25 cellular contexts compared by ENCODE assay signal in the genomic region with DNA sequence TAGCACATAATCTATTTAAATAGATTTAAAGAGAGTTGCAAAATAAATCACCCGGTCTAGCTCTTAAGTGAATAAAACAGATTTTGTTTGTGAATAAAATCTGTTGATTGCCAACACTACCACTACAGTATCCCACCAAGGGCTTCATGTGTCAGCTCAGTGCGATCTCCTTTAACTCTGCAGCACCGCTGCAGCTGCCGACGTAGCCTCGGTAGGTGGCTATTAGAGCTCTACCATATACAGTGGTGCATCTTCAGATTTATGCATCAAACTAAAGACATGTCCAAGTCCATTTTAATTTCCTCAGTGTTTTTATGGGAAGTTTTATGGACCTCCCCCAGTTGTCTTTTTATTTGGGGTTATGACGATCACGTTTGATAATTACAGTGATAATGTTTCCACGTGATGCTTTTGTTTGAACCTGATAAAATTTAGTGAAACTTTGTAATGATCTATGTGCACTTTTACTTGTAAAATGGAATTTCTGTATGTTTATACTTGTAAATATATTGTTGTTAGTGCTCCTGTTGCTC. TPM values are rescaled to one million over a fixed set of nuclear protein-coding genes. Genes with fewer than 3 reads are reported as not detected.
"Had no signal": no experiment of that assay in that cellular context is flagged by ENCODE, and none has a peak within 500 bp of the region (broad histone marks: within the 10 kb centered on the region; RNA-seq: fewer than 3 reads in every experiment).

No MANE protein-coding gene starts in this region.

- H3K27me3 ChIP-seq: foreskin keratinocyte, heart left ventricle, tibial nerve had no signal

- H3K27ac ChIP-seq: foreskin keratinocyte, parathyroid adenoma, tibial nerve had no signal

- H3K4me1 ChIP-seq: parathyroid adenoma had no signal

- DNase-seq: activated CD4-positive, alpha-beta T cell treated with anti-CD3 and anti-CD28 coated beads, Interleukin-2, amount 10 ng/mL, durations not matched to agents 7 days and 5 days; activated CD4-positive, CD25-positive, alpha-beta regulatory T cell; activated CD8-positive, alpha-beta memory T cell treated with anti-CD3 and anti-CD28 coated beads, Interleukin-2, amount 50 U/mL, for 48 hours; activated gamma-delta T cell; activated T-cell treated with anti-CD3 and anti-CD28 coated beads, Interleukin-2, amount 50 U/mL, for 72 hours; amniotic stem cell; central memory CD4-positive, alpha-beta T cell; cortex of kidney; effector CD8-positive, alpha-beta T cell; foreskin keratinocyte; heart left ventricle; mammary epithelial cell; naive thymus-derived CD4-positive, alpha-beta T cell; retina; stimulated activated CD4-positive, alpha-beta T cell treated with anti-CD3 and anti-CD28 coated beads, Interleukin-15, amount 100 ng/mL, for 24 hours; stimulated activated CD4-positive, alpha-beta T cell treated with anti-CD3 and anti-CD28 coated beads, Interleukin-4, amount 100 ng/mL, for 1 hour; stimulated activated naive B cell treated with anti-CD40 and anti-IgM and Interleukin-4, amounts not matched to agents 10 μg/mL and 1 μg/mL and 100 μg/mL, for 72 hours had no signal

- ATAC-seq: activated naive CD4-positive, alpha-beta T cell treated with anti-CD3 and anti-CD28 coated beads, Interleukin-2, amount 50 U/mL, for 72 hours; activated T-cell treated with anti-CD3 and anti-CD28 coated beads, Interleukin-2, amount 50 U/mL, for 72 hours; foreskin keratinocyte; left lobe of liver; naive thymus-derived CD4-positive, alpha-beta T cell; stimulated activated naive B cell treated with anti-CD40 and anti-IgM and Interleukin-4, amounts not matched to agents 10 μg/mL and 1 μg/mL and 100 μg/mL, for 72 hours had no signal

- H3K4me1 Mint-ChIP-seq: activated CD4-positive, alpha-beta T cell treated with anti-CD3 and anti-CD28 coated beads, Interleukin-2, amount 10 ng/mL, durations not matched to agents 7 days and 5 days; stimulated activated naive B cell treated with anti-CD40 and anti-IgM and Interleukin-4, amounts not matched to agents 10 μg/mL and 1 μg/mL and 100 μg/mL, for 72 hours had no signal

- H3K79me2 ChIP-seq: parathyroid adenoma had no signal

- H3K4me3 Mint-ChIP-seq: activated CD4-positive, alpha-beta T cell treated with anti-CD3 and anti-CD28 coated beads, Interleukin-2, amount 10 ng/mL, durations not matched to agents 7 days and 5 days; activated T-cell treated with anti-CD3 and anti-CD28 coated beads, Interleukin-2, amount 50 U/mL, for 72 hours; naive thymus-derived CD4-positive, alpha-beta T cell; stimulated activated naive B cell treated with anti-CD40 and anti-IgM and Interleukin-4, amounts not matched to agents 10 μg/mL and 1 μg/mL and 100 μg/mL, for 72 hours had no signal

- H2AFZ ChIP-seq: parathyroid adenoma had no signal

- H3K27ac Mint-ChIP-seq: activated CD4-positive, alpha-beta T cell treated with anti-CD3 and anti-CD28 coated beads, Interleukin-2, amount 10 ng/mL, durations not matched to agents 7 days and 5 days; activated naive CD4-positive, alpha-beta T cell treated with anti-CD3 and anti-CD28 coated beads, Interleukin-2, amount 50 U/mL, for 72 hours; activated T-cell treated with anti-CD3 and anti-CD28 coated beads, Interleukin-2, amount 50 U/mL, for 72 hours; naive thymus-derived CD4-positive, alpha-beta T cell; stimulated activated naive B cell treated with anti-CD40 and anti-IgM and Interleukin-4, amounts not matched to agents 10 μg/mL and 1 μg/mL and 100 μg/mL, for 72 hours had no signal

- H3K4me3 ChIP-seq: heart left ventricle, tibial nerve had no signal

- H3K36me3 ChIP-seq: heart left ventricle, tibial nerve had no signal

RNA-seq across cellular contexts. Expression of a gene that starts 29.7 kb away (rescaled TPM):
- total RNA-seq: activated CD4-positive, alpha-beta T cell treated with anti-CD3 and anti-CD28 coated beads, Interleukin-2, amount 10 ng/mL, durations not matched to agents 7 days and 5 days; activated naive CD4-positive, alpha-beta T cell treated with anti-CD3 and anti-CD28 coated beads, Interleukin-2, amount 50 U/mL, for 72 hours; activated T-cell treated with anti-CD3 and anti-CD28 coated beads, Interleukin-2, amount 50 U/mL, for 72 hours; endothelial cell of umbilical vein; foreskin keratinocyte; heart left ventricle; left lobe of liver; mammary epithelial cell; mononuclear cell; naive thymus-derived CD4-positive, alpha-beta T cell; subcutaneous adipose tissue; T-helper 2 cell treated with Interferon-gamma antibody and Interleukin-4, amounts not matched to agents 100 ng/mL and 5 ng/mL, for 36 hours; tibial nerve had no signal
- polyA plus RNA-seq: endothelial cell of umbilical vein, foreskin keratinocyte, heart left ventricle, mammary epithelial cell had no signal
